ENCODE assay signal across 8 cellular contexts in the genomic region with DNA sequence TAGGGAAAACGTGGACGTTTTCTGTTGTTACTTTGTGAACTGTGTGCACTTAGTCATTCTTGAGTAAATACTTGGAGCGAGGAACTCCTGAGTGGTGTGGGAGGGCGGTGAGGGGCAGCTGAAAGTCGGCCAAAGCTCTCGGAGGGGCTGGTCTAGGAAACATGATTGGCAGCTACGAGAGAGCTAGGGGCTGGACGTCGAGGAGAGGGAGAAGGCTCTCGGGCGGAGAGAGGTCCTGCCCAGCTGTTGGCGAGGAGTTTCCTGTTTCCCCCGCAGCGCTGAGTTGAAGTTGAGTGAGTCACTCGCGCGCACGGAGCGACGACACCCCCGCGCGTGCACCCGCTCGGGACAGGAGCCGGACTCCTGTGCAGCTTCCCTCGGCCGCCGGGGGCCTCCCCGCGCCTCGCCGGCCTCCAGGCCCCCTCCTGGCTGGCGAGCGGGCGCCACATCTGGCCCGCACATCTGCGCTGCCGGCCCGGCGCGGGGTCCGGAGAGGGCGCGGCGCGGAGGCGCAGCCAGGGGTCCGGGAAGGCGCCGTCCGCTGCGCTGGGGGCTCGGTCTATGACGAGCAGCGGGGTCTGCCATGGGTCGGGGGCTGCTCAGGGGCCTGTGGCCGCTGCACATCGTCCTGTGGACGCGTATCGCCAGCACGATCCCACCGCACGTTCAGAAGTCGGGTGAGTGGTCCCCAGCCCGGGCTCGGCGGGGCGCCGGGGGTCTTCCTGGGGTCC. TPM values are rescaled to one million over a fixed set of nuclear protein-coding genes. Genes with fewer than 3 reads are reported as not detected.
DNase-seq lines count a peak whose midpoint lies in the region; ATAC-seq lines count a peak whose summit lies in the region.

A gene (plus strand): TSS at position 301 of the 731 bp plus-strand sequence. CDS start 283 bp downstream, at position 584.

- intact Hi-C loops in activated CD4-positive, alpha-beta T cell treated with anti-CD3 and anti-CD28 coated beads for 36 hours (cut with DNase I, micrococcal nuclease), result loop anchor here (1.0 to 5.0 kb wide), 12 partner anchors 14 to 471 kb away; no protein-coding TSS in a partner anchor

- POLR2A ChIA-PET in activated CD4-positive, alpha-beta T cell treated with anti-CD3 and anti-CD28 coated beads for 36 hours (lab: Charles Lee), result interaction anchor here (0.8 to 3.5 kb wide), 8 partner anchors 12 to 258 kb away, joined by 3 to 21 read pairs (median 6); no protein-coding TSS in a partner anchor

- peaks cover 34% of the 10 kb centered on the region for H3K36me3 Mint-ChIP-seq in activated CD4-positive, alpha-beta T cell treated with anti-CD3 and anti-CD28 coated beads for 36 hours (ENCODE audit: low read depth)

- CTCF ChIA-PET in activated CD4-positive, alpha-beta T cell treated with anti-CD3 and anti-CD28 coated beads for 36 hours (lab: Charles Lee), result interaction anchor here (0.5 to 2.6 kb wide), 10 partner anchors 21 to 87 kb away, joined by 3 to 9 read pairs (median 4); no protein-coding TSS in a partner anchor

- peak within 1 kb of the TSS; percentile 99 for H3K4me3 Mint-ChIP-seq in activated CD4-positive, alpha-beta T cell treated with anti-CD3 and anti-CD28 coated beads for 36 hours

- ATAC-seq in HG02884 (IDR thresholded peaks at IDR 0.05; ENCODE audit: unreplicated experiment), result peak; percentile 68
- ATAC-seq in activated CD4-positive, alpha-beta T cell treated with anti-CD3 and anti-CD28 coated beads for 36 hours, result peak; percentile 70

- peaks cover 60% of the 10 kb centered on the region for H3K4me1 Mint-ChIP-seq in activated CD4-positive, alpha-beta T cell treated with anti-CD3 and anti-CD28 coated beads for 36 hours

- peaks cover 2% of the 10 kb centered on the region for H3K9me3 Mint-ChIP-seq in activated CD4-positive, alpha-beta T cell treated with anti-CD3 and anti-CD28 coated beads for 36 hours (ENCODE audit: low read depth)

- no peaks in the 10 kb centered on the region for H3K27me3 Mint-ChIP-seq in activated CD4-positive, alpha-beta T cell treated with anti-CD3 and anti-CD28 coated beads for 36 hours

- H3K27ac Mint-ChIP-seq in activated CD4-positive, alpha-beta T cell treated with anti-CD3 and anti-CD28 coated beads for 36 hours, result peak within 1 kb of the TSS; percentile 95

- DNase-seq in NCI-H1417 (lab: John Stamatoyannopoulos, UW) (peak; percentile 5 to 50 (median 44)), NCI-H1417 treated with DMSO at 0.1 percent for 48 hours (lab: John Stamatoyannopoulos, UW) (no peak), NCI-H2227 treated with DMSO at 0.1 percent for 48 hours (lab: John Stamatoyannopoulos, UW) (peak; percentile 10), kidney tubule cell (ENCODE audit: low spot score) (peak; percentile 99)
- peak; percentile 94 for DNase-seq in activated CD4-positive, alpha-beta T cell treated with anti-CD3 and anti-CD28 coated beads for 36 hours
- peak; percentile 63 to 82 (median 71) for DNase-seq in stimulated activated CD4-positive, alpha-beta T cell treated with anti-CD3 and anti-CD28 coated beads, Interleukin-1b, Interleukin-23, amount 100 ng/mL, for 24 hours (ENCODE audit: low read depth in 4 of 4, low spot score in 1 of 4)

- peak within 1 kb of the TSS; percentile 56 for H3K27ac ChIP-seq in cingulate gyrus (ENCODE audit: low read depth, low read length)

RNA-seq across cellular contexts. Expression of the gene that starts here (rescaled TPM):
- 10 to 100 TPM; 45.5 to 46.6 TPM for total RNA-seq in activated CD4-positive, alpha-beta T cell treated with anti-CD3 and anti-CD28 coated beads for 36 hours
